Comparison of ENCODE assay signal across 21 cellular contexts in genomic region chr2:149735237-149735958, GRCh38.
DNase-seq lines count a peak whose midpoint lies in the region; ATAC-seq, FAIRE-seq and TF ChIP-seq lines count a peak whose summit lies in the region.
"Had no signal": no experiment of that assay in that cellular context is flagged by ENCODE, and none has a peak within 500 bp of the region (broad histone marks: within the 10 kb centered on the region; RNA-seq: fewer than 3 reads in every experiment).

No MANE protein-coding gene starts in this region.

- peaks cover 6% of the 10 kb centered on the region for H3K36me3 Mint-ChIP-seq in osteocyte (ENCODE audit: unreplicated experiment)
- no peaks in the 10 kb centered on the region for H3K36me3 Mint-ChIP-seq in activated naive CD4-positive, alpha-beta T cell treated with anti-CD3 and anti-CD28 coated beads, Interleukin-2, amount 50 U/mL, for 72 hours

- H3K4me1 Mint-ChIP-seq in osteocyte (ENCODE audit: unreplicated experiment), result peaks cover 76% of the 10 kb centered on the region

- H3K27ac Mint-ChIP-seq in osteocyte (ENCODE audit: unreplicated experiment), result peak overlapping the region; percentile 89
- no peak overlapping the region for H3K27ac Mint-ChIP-seq in activated naive CD4-positive, alpha-beta T cell treated with anti-CD3 and anti-CD28 coated beads, Interleukin-2, amount 50 U/mL, for 72 hours

- no peaks in the 10 kb centered on the region for H3K27me3 Mint-ChIP-seq in osteocyte (ENCODE audit: unreplicated experiment)

- no peaks in the 10 kb centered on the region for H3K36me3 ChIP-seq in MG63
- H3K36me3 ChIP-seq in bronchial epithelial cell (ENCODE audit: control insufficient read depth, insufficient read depth, low read length), result no peaks in the 10 kb centered on the region
- H3K36me3 ChIP-seq in lower lobe of right lung, result no peaks in the 10 kb centered on the region

- DNase-seq in MG63, result peak; percentile 8
- peak; percentile 7 for DNase-seq in bronchial epithelial cell (ENCODE audit: low read depth)
- peak; percentile 67 for DNase-seq in fibroblast of gingiva (ENCODE audit: low read depth)
- DNase-seq in osteocyte (ENCODE audit: extremely low spot score, unreplicated experiment), result no peak
- no peak for DNase-seq in activated naive CD4-positive, alpha-beta T cell treated with anti-CD3 and anti-CD28 coated beads, Interleukin-2, amount 50 U/mL, for 72 hours (ENCODE audit: low spot score in 2 of 2)
- DNase-seq in lower lobe of right lung, result no peak
- DNase-seq: COR-L47, DMS153, EL, H7, MV-4-11, NCI-H1417, NCI-H2029, NCI-H2171 treated with DMSO at 0.1 percent for 48 hours, NCI-H510A, NCI-H82, PC-9, Right ventricle myocardium superior, SK-N-SH had no signal

- H3K4me1 ChIP-seq in lower lobe of right lung, result no peaks in the 10 kb centered on the region

- ATAC-seq in activated naive CD4-positive, alpha-beta T cell treated with anti-CD3 and anti-CD28 coated beads, Interleukin-2, amount 50 U/mL, for 72 hours, result no peak
- ATAC-seq in GM21529 (IDR thresholded peaks at IDR 0.05; ENCODE audit: unreplicated experiment) (no peak), lower lobe of right lung (no peak)

- no peak overlapping the region for H3K4me3 ChIP-seq in MG63
- no peak overlapping the region for H3K4me3 ChIP-seq in bronchial epithelial cell (ENCODE audit: low read depth, low read length)
- no peak overlapping the region for H3K4me3 ChIP-seq in lower lobe of right lung
- H3K4me3 ChIP-seq: PC-9 had no signal

- H3K27ac ChIP-seq in lower lobe of right lung, result no peak overlapping the region
- H3K27ac ChIP-seq: PC-9 had no signal

- no peak for TF ChIP-seq CTCF in bronchial epithelial cell (IDR thresholded peaks at IDR 0.05; ENCODE audit: insufficient read depth, low read length, severe bottlenecking)
- TF ChIP-seq CTCF in osteocyte (IDR thresholded peaks at IDR 0.05), result no peak
- TF ChIP-seq CTCF in lower lobe of right lung (IDR thresholded peaks at IDR 0.05), result no peak

- intact Hi-C loops in lower lobe of right lung (cut with DNase I), result no loop called here

- H3K27me3 ChIP-seq in MG63 (no peaks in the 10 kb centered on the region), bronchial epithelial cell (ENCODE audit: control insufficient read depth, insufficient read depth, low read length) (no peaks in the 10 kb centered on the region), lower lobe of right lung (ENCODE audit: low read depth) (no peaks in the 10 kb centered on the region)

- peaks cover 12% of the 10 kb centered on the region for H3K9me3 ChIP-seq in MG63
- no peaks in the 10 kb centered on the region for H3K9me3 ChIP-seq in lower lobe of right lung
- H3K9me3 ChIP-seq: SK-N-SH had no signal

- no peak overlapping the region for H3K4me3 Mint-ChIP-seq in osteocyte (ENCODE audit: unreplicated experiment)

- peaks cover 22% of the 10 kb centered on the region for H3K9me3 Mint-ChIP-seq in osteocyte (ENCODE audit: unreplicated experiment)
- peaks cover 0 to 4% of the 10 kb centered on the region in 2 donors for H3K9me3 Mint-ChIP-seq in activated naive CD4-positive, alpha-beta T cell treated with anti-CD3 and anti-CD28 coated beads, Interleukin-2, amount 50 U/mL, for 72 hours

- FAIRE-seq in bronchial epithelial cell (lab: Jason Lieb, UNC), result no peak
- FAIRE-seq: GM19239 had no signal

Comparison
In these comparisons a context has a peak if more than half of its experiments do, and no peak if none do; other contexts are left out.
1. DNase-seq: peak in MG63 (single experiment), bronchial epithelial cell (single experiment) and fibroblast of gingiva (single experiment); none in osteocyte (single experiment), activated naive CD4-positive, alpha-beta T cell treated with anti-CD3 and anti-CD28 coated beads, Interleukin-2, amount 50 U/mL, for 72 hours (0 of 2) and lower lobe of right lung (single experiment).